9 cellular contexts compared by ENCODE assay signal in the genomic region with DNA sequence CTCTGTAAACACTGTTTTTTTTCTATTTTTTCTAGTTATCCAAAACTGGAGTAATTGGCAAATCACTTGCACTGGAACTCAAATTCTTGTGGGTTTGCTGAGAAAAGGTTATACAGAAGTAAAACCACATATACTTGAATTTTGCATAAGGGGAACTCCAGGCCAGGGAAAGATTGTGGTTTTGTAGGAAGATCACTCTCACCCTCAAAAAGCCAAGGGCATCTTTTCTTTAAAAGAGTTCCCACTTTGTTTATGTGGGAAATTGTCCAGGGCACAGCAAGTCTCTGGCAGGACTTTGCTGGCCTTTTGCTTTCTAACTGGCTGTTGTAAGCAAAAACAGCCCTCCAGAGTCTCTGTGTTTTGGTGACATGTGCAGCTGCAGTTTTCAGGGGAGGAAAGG.
DNase-seq lines count a peak whose midpoint lies in the region; ATAC-seq and TF ChIP-seq lines count a peak whose summit lies in the region.
"Had no signal": no experiment of that assay in that cellular context is flagged by ENCODE, and none has a peak within 500 bp of the region (broad histone marks: within the 10 kb centered on the region; RNA-seq: fewer than 3 reads in every experiment).

No MANE protein-coding gene starts in this region.

- H3K27ac ChIP-seq in lower lobe of right lung (peak overlapping the region; percentile 31), thyroid gland (peak overlapping the region in 1 of 3 donors; percentile 1), A673 (ENCODE audit: low read depth, low read length, poor library complexity, severe bottlenecking) (no peak overlapping the region)

- CTCF ChIA-PET in AG04449 (lab: Yijun Ruan, JAX) = no interaction called here
- CTCF ChIA-PET in A673 (lab: Charles Lee) = no interaction called here

- no peak overlapping the region for H3K4me3 ChIP-seq in AG04449 (ENCODE audit: low read depth, low read length)
- H3K4me3 ChIP-seq in adipocyte (ENCODE audit: low read length) = no peak overlapping the region
- no peak overlapping the region for H3K4me3 ChIP-seq in lower lobe of right lung
- no peak overlapping the region for H3K4me3 ChIP-seq in thyroid gland (replicated peaks in 1 of 3)
- H3K4me3 ChIP-seq in A673 (ENCODE audit: low read depth, low read length, poor library complexity, severe bottlenecking) = no peak overlapping the region

- POLR2A ChIA-PET in AG04449 (lab: Yijun Ruan, JAX) (no interaction called here), A673 (lab: Charles Lee; ENCODE audit: low non-redundant PET) (no interaction called here)

- H3K27me3 ChIP-seq in adipocyte (replicated peaks; ENCODE audit: control insufficient read depth, insufficient read depth, low read length) (no peaks in the 10 kb centered on the region), lower lobe of right lung (ENCODE audit: low read depth) (no peaks in the 10 kb centered on the region), thyroid gland (no peaks in the 10 kb centered on the region), A673 (replicated peaks; ENCODE audit: insufficient read depth, low read depth, low read length, poor library complexity) (no peaks in the 10 kb centered on the region)

- DNase-seq in AG04449 (ENCODE audit: low read depth, low spot score) (peak; percentile 92), adipocyte (ENCODE audit: low read depth) (peak; percentile 92), lower lobe of right lung (no peak), thyroid gland (no peak), COLO668 (lab: John Stamatoyannopoulos, UW; ENCODE audit: unreplicated experiment) (no peak), A673 (ENCODE audit: low spot score) (no peak)
- DNase-seq: activated T-cell treated with anti-CD3 and anti-CD28 coated beads, Interleukin-2, amount 50 U/mL, for 4 hours had no signal

- intact Hi-C loops in lower lobe of right lung (cut with DNase I) = no loop called here
- intact Hi-C loops in thyroid gland (cut with DNase I) = no loop called here
- intact Hi-C loops in A673 (cut with micrococcal nuclease; ENCODE audit: unreplicated experiment) = no loop called here

- H3K9me3 ChIP-seq in adipocyte (ENCODE audit: control insufficient read depth, low read length) (no peaks in the 10 kb centered on the region), lower lobe of right lung (no peaks in the 10 kb centered on the region), thyroid gland (no peaks in the 10 kb centered on the region), A673 (ENCODE audit: low read depth, low read length, poor library complexity, severe bottlenecking) (no peaks in the 10 kb centered on the region)

- H3K4me1 ChIP-seq in adipocyte (ENCODE audit: control insufficient read depth, insufficient read depth, low read length) = peaks cover 19% of the 10 kb centered on the region
- peaks cover 14% of the 10 kb centered on the region for H3K4me1 ChIP-seq in lower lobe of right lung
- H3K4me1 ChIP-seq in thyroid gland = peaks cover 0 to 8% of the 10 kb centered on the region in 2 donors
- H3K4me1 ChIP-seq in A673 (ENCODE audit: insufficient read depth, low read length, poor library complexity, severe bottlenecking) = no peaks in the 10 kb centered on the region

- BruUV-seq in A673 (replicated peaks; lab: Mats Ljungman, UMichigan) = no TSS peak

- no peaks in the 10 kb centered on the region for H3K36me3 ChIP-seq in adipocyte (ENCODE audit: control insufficient read depth, insufficient read depth, low read length, severe bottlenecking)
- H3K36me3 ChIP-seq in lower lobe of right lung = no peaks in the 10 kb centered on the region
- no peaks in the 10 kb centered on the region for H3K36me3 ChIP-seq in thyroid gland
- no peaks in the 10 kb centered on the region for H3K36me3 ChIP-seq in A673 (ENCODE audit: insufficient read depth, low read length, poor library complexity, severe bottlenecking)

- ATAC-seq in GM19324 (IDR thresholded peaks at IDR 0.05; ENCODE audit: low FRiP score, unreplicated experiment) (peak; percentile 76), HG03159 (IDR thresholded peaks at IDR 0.05; ENCODE audit: unreplicated experiment) (peak; percentile 85), lower lobe of right lung (peak; percentile 31 to 62)

- TF ChIP-seq CTCF in AG04449 (IDR thresholded peaks at IDR 0.05; ENCODE audit: insufficient read depth, low read length, missing control alignments) (no peak), lower lobe of right lung (IDR thresholded peaks at IDR 0.05) (no peak), thyroid gland (IDR thresholded peaks at IDR 0.05) (no peak), A673 (conservative IDR thresholded peaks at IDR 0.05; ENCODE audit: low read depth, low read length) (no peak)

- TF ChIP-seq POLR2A in thyroid gland (IDR thresholded peaks at IDR 0.05) = no peak

- H3K9ac ChIP-seq in adipocyte (ENCODE audit: low read length) = no peak overlapping the region

Comparison
In these comparisons a context has a peak if more than half of its experiments do, and no peak if none do; other contexts are left out.
1. DNase-seq: peak in AG04449 (single experiment) and adipocyte (single experiment); none in lower lobe of right lung (single experiment), thyroid gland (0 of 2), COLO668 (single experiment) and A673 (single experiment).
2. Peak in every context shown above with its lines, with median percentiles within 50 percentile points of each other: ATAC-seq.